ENCODE assay signal across 17 cellular contexts in genomic region chr18:63604791-63605567, GRCh38. TPM values are rescaled to one million over a fixed set of nuclear protein-coding genes. Genes with fewer than 3 reads are reported as not detected.
DNase-seq lines count a peak whose midpoint lies in the region; ATAC-seq and TF ChIP-seq lines count a peak whose summit lies in the region.
"Had no signal": no experiment of that assay in that cellular context is flagged by ENCODE, and none has a peak within 500 bp of the region (broad histone marks: within the 10 kb centered on the region; RNA-seq: fewer than 3 reads in every experiment).

No MANE protein-coding gene starts in this region.

- H3K79me2 ChIP-seq in mesendoderm (ENCODE audit: control insufficient read depth, insufficient read depth, low read length), result no peaks in the 10 kb centered on the region

- H3K4ac ChIP-seq in mesendoderm (ENCODE audit: low read depth, low read length), result no peak overlapping the region

- no peak for ATAC-seq in upper lobe of right lung
- no peak for ATAC-seq in GM21737 (IDR thresholded peaks at IDR 0.05; ENCODE audit: unreplicated experiment)
- ATAC-seq: left lobe of liver had no signal

- DNase-seq in EH (ENCODE audit: low read depth) (peak; percentile 56), NCI-H1092 (lab: John Stamatoyannopoulos, UW) (peak; percentile 6), adipocyte (ENCODE audit: low read depth) (peak; percentile 3), myocyte (ENCODE audit: low read depth) (peak; percentile 12), upper lobe of right lung (no peak), NCI-H446 (lab: John Stamatoyannopoulos, UW) (no peak), mesendoderm (no peak)
- DNase-seq: activated CD4-positive, alpha-beta T cell treated with anti-CD3 and anti-CD28 coated beads for 48 hours; CD4-positive, CD25-positive, alpha-beta regulatory T cell; effector memory CD4-positive, alpha-beta T cell; NCI-H1930; OCI-M1; retina had no signal

- no peak overlapping the region for H3K4me2 ChIP-seq in mesendoderm (ENCODE audit: low read length)

- H3K9me3 ChIP-seq in adipocyte (ENCODE audit: control insufficient read depth, low read length) (no peaks in the 10 kb centered on the region), upper lobe of right lung (no peaks in the 10 kb centered on the region)

- no peaks in the 10 kb centered on the region for H3K27me3 ChIP-seq in adipocyte (replicated peaks; ENCODE audit: control insufficient read depth, insufficient read depth, low read length)
- H3K27me3 ChIP-seq in upper lobe of right lung, result no peaks in the 10 kb centered on the region
- no peaks in the 10 kb centered on the region for H3K27me3 ChIP-seq in mesendoderm (ENCODE audit: insufficient read depth, low read length, poor library complexity)

- H4K8ac ChIP-seq in mesendoderm (ENCODE audit: low read depth, low read length), result no peak overlapping the region

- no peak for TF ChIP-seq CTCF in upper lobe of right lung (IDR thresholded peaks at IDR 0.05)

- H3K9ac ChIP-seq in adipocyte (ENCODE audit: low read length) (no peak overlapping the region), mesendoderm (ENCODE audit: low read length) (no peak overlapping the region)

- H3K23ac ChIP-seq in mesendoderm (ENCODE audit: low read length), result no peak overlapping the region

- H3K56ac ChIP-seq in mesendoderm (ENCODE audit: low read length), result no peak overlapping the region

- no peak overlapping the region for H3K18ac ChIP-seq in mesendoderm (ENCODE audit: low read length)

- H2BK5ac ChIP-seq in mesendoderm (ENCODE audit: low read length), result no peak overlapping the region

- no peak overlapping the region for H2AK5ac ChIP-seq in mesendoderm (ENCODE audit: low read length)

- no peak overlapping the region for H2BK15ac ChIP-seq in mesendoderm (replicated peaks; ENCODE audit: low read depth)

- H3K36me3 ChIP-seq in adipocyte (ENCODE audit: control insufficient read depth, insufficient read depth, low read length, severe bottlenecking) (no peaks in the 10 kb centered on the region), upper lobe of right lung (no peaks in the 10 kb centered on the region), mesendoderm (ENCODE audit: control insufficient read depth, insufficient read depth, low read length) (no peaks in the 10 kb centered on the region)

- H3K4me1 ChIP-seq in adipocyte (ENCODE audit: control insufficient read depth, insufficient read depth, low read length) (no peaks in the 10 kb centered on the region), upper lobe of right lung (no peaks in the 10 kb centered on the region), mesendoderm (ENCODE audit: control insufficient read depth, low read depth, low read length) (no peaks in the 10 kb centered on the region)

- intact Hi-C loops in upper lobe of right lung (cut with DNase I), result no loop called here

- H3K4me3 ChIP-seq in adipocyte (ENCODE audit: low read length) (no peak overlapping the region), upper lobe of right lung (no peak overlapping the region), mesendoderm (ENCODE audit: low read length) (no peak overlapping the region)

- H4K5ac ChIP-seq in mesendoderm (ENCODE audit: low read length), result no peak overlapping the region

- H2BK120ac ChIP-seq in mesendoderm (ENCODE audit: low read depth, low read length), result no peak overlapping the region

- H3K27ac ChIP-seq in upper lobe of right lung (no peak overlapping the region), mesendoderm (ENCODE audit: low read depth, low read length) (no peak overlapping the region)

- WGBS in mesendoderm (ENCODE audit: extremely low coverage, insufficient coverage, low lambda C conversion rate), result no CpG with 5 or more reads among the region's 4 CpGs

- no peaks in the 10 kb centered on the region for H3K79me1 ChIP-seq in mesendoderm (ENCODE audit: low read length)

RNA-seq across cellular contexts. Expression of gene SERPINB13, which starts 17.8 kb away (rescaled TPM):
- not detected in 2 replicates for total RNA-seq in myocyte
- polyA plus RNA-seq in myocyte (2012), result not detected
- not detected for total RNA-seq in upper lobe of right lung
- polyA plus RNA-seq in mesendoderm (2013, experiment 1 of 2), result not detected
- not detected for polyA plus RNA-seq in mesendoderm (2013, experiment 2 of 2)
- total RNA-seq: activated T-helper 1 cell treated with anti-CD3 and anti-CD28 coated beads, Interleukin-12 subunit alpha, Interleukin-12 subunit beta, Interleukin-2, Interleukin-4 antibody, amounts not matched to agents 30 ng/mL and 10 ng/mL and 1 ng/mL, durations not matched to agents 14 hours and 24 hours and 36 hours; CD4-positive, CD25-positive, alpha-beta regulatory T cell; left lobe of liver; T-helper 1 cell treated with Interleukin-12 subunit alpha and Interleukin-12 subunit beta and Interleukin-4 antibody, amounts not matched to agents 30 ng/mL and 1 ng/mL, for 36 hours had no signal
- polyA plus RNA-seq: CD4-positive, CD25-positive, alpha-beta regulatory T cell had no signal

RNA-seq across cellular contexts. Expression of gene SERPINB4, which starts 39.1 kb away (rescaled TPM):
- total RNA-seq in myocyte, result not detected in 2 replicates
- not detected for polyA plus RNA-seq in myocyte (2012)
- not detected for total RNA-seq in upper lobe of right lung
- 0.13 TPM for polyA plus RNA-seq in mesendoderm (2013, experiment 1 of 2)
- polyA plus RNA-seq in mesendoderm (2013, experiment 2 of 2), result 0.08 TPM
- total RNA-seq: activated T-helper 1 cell treated with anti-CD3 and anti-CD28 coated beads, Interleukin-12 subunit alpha, Interleukin-12 subunit beta, Interleukin-2, Interleukin-4 antibody, amounts not matched to agents 30 ng/mL and 10 ng/mL and 1 ng/mL, durations not matched to agents 14 hours and 24 hours and 36 hours; CD4-positive, CD25-positive, alpha-beta regulatory T cell; left lobe of liver; T-helper 1 cell treated with Interleukin-12 subunit alpha and Interleukin-12 subunit beta and Interleukin-4 antibody, amounts not matched to agents 30 ng/mL and 1 ng/mL, for 36 hours had no signal
- polyA plus RNA-seq: CD4-positive, CD25-positive, alpha-beta regulatory T cell had no signal

RNA-seq across cellular contexts. Expression of gene SERPINB3, which starts 56.7 kb away (rescaled TPM):
- total RNA-seq in myocyte (not detected in 2 replicates), upper lobe of right lung (not detected)
- not detected for polyA plus RNA-seq in myocyte (2012)
- polyA plus RNA-seq in mesendoderm (2013, experiment 1 of 2), result not detected
- polyA plus RNA-seq in mesendoderm (2013, experiment 2 of 2), result not detected
- total RNA-seq: activated T-helper 1 cell treated with anti-CD3 and anti-CD28 coated beads, Interleukin-12 subunit alpha, Interleukin-12 subunit beta, Interleukin-2, Interleukin-4 antibody, amounts not matched to agents 30 ng/mL and 10 ng/mL and 1 ng/mL, durations not matched to agents 14 hours and 24 hours and 36 hours; CD4-positive, CD25-positive, alpha-beta regulatory T cell; left lobe of liver; T-helper 1 cell treated with Interleukin-12 subunit alpha and Interleukin-12 subunit beta and Interleukin-4 antibody, amounts not matched to agents 30 ng/mL and 1 ng/mL, for 36 hours had no signal
- polyA plus RNA-seq: CD4-positive, CD25-positive, alpha-beta regulatory T cell had no signal

Comparison
In these comparisons a context has a peak if more than half of its experiments do, and no peak if none do; other contexts are left out.
1. DNase-seq: peak in EH (single experiment), NCI-H1092 (single experiment), adipocyte (single experiment) and myocyte (single experiment); none in upper lobe of right lung (single experiment), NCI-H446 (0 of 2) and mesendoderm (single experiment).